ENCODE assay signal across 7 cellular contexts in the genomic region with DNA sequence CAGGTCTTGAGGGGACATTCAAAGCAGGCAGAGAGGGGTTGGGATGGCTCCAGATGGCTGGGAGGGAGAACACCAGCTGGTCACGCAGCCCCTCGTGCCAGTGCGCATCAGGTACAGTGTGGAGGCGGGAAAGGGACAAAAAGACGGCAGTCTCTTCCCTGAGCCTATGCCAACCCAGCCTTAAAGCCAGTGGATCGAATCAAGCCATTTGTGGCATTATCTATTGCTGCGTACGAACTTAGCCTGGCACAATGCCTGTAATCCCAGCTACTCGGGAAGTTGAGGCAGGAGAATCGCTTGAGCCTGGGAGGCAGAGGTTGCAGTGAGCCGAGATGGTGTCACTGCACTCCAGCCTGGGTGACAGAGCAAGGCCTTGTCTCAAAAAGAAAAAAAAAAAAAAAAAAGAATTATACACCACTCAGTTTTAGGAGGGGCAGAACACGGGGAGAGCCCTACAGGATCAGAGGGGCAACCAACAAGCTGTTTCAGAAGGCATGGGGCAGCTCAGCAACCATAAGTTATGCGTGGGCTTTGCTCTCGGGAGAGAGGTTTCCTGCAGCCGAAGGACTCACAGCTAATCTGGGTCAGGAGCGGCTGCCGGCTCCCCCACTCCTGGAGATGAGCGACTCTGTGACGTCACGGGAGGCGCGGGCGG. TPM values are rescaled to one million over a fixed set of nuclear protein-coding genes. Genes with fewer than 3 reads are reported as not detected.
DNase-seq lines count a peak whose midpoint lies in the region; ATAC-seq and TF ChIP-seq lines count a peak whose summit lies in the region.

No MANE protein-coding gene starts in this region.

- H4K20me1 ChIP-seq in SU-DHL-6 (ENCODE audit: low read depth, low read length) = peaks cover 5% of the 10 kb centered on the region; the same call in 1 of the 2 replicates

- in situ Hi-C loops in astrocyte of the spinal cord (cut with HindIII; ENCODE audit: low sequenced_read_pairs) = no loop called here

- H3K27ac ChIP-seq in SU-DHL-6 (ENCODE audit: low read depth, low read length) (peak overlapping the region; percentile 74), sigmoid colon (peak overlapping the region; percentile 94 to 98 (median 95))

- peaks cover 0 to 28% (median 22%) of the 10 kb centered on the region in 4 donors for H3K4me1 ChIP-seq in sigmoid colon

- H3K9ac ChIP-seq in SU-DHL-6 (ENCODE audit: low read length) = peak overlapping the region; percentile 85

- TF ChIP-seq EP300 in sigmoid colon (IDR thresholded peaks at IDR 0.05) = no peak

- peak overlapping the region; percentile 57 for H2AFZ ChIP-seq in SU-DHL-6 (ENCODE audit: low read depth, low read length, severe bottlenecking)

- no peaks in the 10 kb centered on the region for H3F3A ChIP-seq in SU-DHL-6 (ENCODE audit: insufficient read depth)

- intact Hi-C loops in sigmoid colon (cut with DNase I) = loop anchor here (2.0 to 5.0 kb wide), 2 partner anchors 226 to 319 kb away; a partner anchor contains a TSS

- 20 to 29% methylated on average over 23 of the region's 23 CpGs for WGBS in sigmoid colon, 2 donors

- peaks cover 41% of the 10 kb centered on the region for H3K79me2 ChIP-seq in SU-DHL-6 (ENCODE audit: insufficient read depth, low read length)

- TF ChIP-seq POLR2A in sigmoid colon (IDR thresholded peaks at IDR 0.05) = no peak

- no peaks in the 10 kb centered on the region for H3K9me2 ChIP-seq in SU-DHL-6 (replicated peaks; ENCODE audit: insufficient read depth, low read length)

- DNase-seq in GM12864 (ENCODE audit: low read depth) = peak; percentile 56
- peak; percentile 95 for DNase-seq in HT-29 (ENCODE audit: low spot score)
- peak; percentile 94 for DNase-seq in astrocyte of the spinal cord (ENCODE audit: low read depth, low spot score)
- peak; percentile 38 for DNase-seq in iPS DF 4.7 (ENCODE audit: extremely low read depth, low spot score)
- DNase-seq in sigmoid colon = peak; percentile 98

- TF ChIP-seq CTCF in GM12864 (IDR thresholded peaks at IDR 0.05; ENCODE audit: low read depth, low read length, missing control alignments) = no peak
- no peak for TF ChIP-seq CTCF in SU-DHL-6 (IDR thresholded peaks at IDR 0.05; ENCODE audit: insufficient read depth, low read length, poor library complexity, severe bottlenecking)
- no peak for TF ChIP-seq CTCF in astrocyte of the spinal cord (IDR thresholded peaks at IDR 0.05; ENCODE audit: low read depth, low read length)
- no peak for TF ChIP-seq CTCF in sigmoid colon (IDR thresholded peaks at IDR 0.05)

- no peak for ATAC-seq in HG02973 (IDR thresholded peaks at IDR 0.05; ENCODE audit: unreplicated experiment)

- H3K27me3 ChIP-seq in SU-DHL-6 (ENCODE audit: low read length) = no peaks in the 10 kb centered on the region
- H3K27me3 ChIP-seq in sigmoid colon = no peaks in the 10 kb centered on the region

- H3K36me3 ChIP-seq in SU-DHL-6 (ENCODE audit: low read length) (0 out of 2 replicates have a peak, but pooled peaks cover 3% of the 10 kb centered on the region), sigmoid colon (peaks cover 0 to 23% (median 3%) of the 10 kb centered on the region in 4 donors)

- H3K9me3 ChIP-seq in SU-DHL-6 (ENCODE audit: insufficient read depth, low read length) (no peaks in the 10 kb centered on the region), sigmoid colon (no peaks in the 10 kb centered on the region)

- H3K4me3 ChIP-seq in GM12864 (ENCODE audit: low read depth, low read length) (peak overlapping the region; percentile 94), SU-DHL-6 (ENCODE audit: insufficient read depth, low read length, poor library complexity, severe bottlenecking) (peak overlapping the region; percentile 57), astrocyte of the spinal cord (ENCODE audit: low read depth, low read length) (peak overlapping the region; percentile 86), sigmoid colon (peak overlapping the region; percentile 71 to 93 (median 87))

- peak overlapping the region; percentile 59 for H3K4me2 ChIP-seq in SU-DHL-6 (ENCODE audit: low read depth, low read length, poor library complexity, severe bottlenecking)

RNA-seq across cellular contexts. Expression of a gene that starts 0.4 kb away (rescaled TPM):
- total RNA-seq in HT-29 (2014; rRNA removed; shearing (Covaris generic)) = 328 and 378 TPM in 2 replicates
- 100 to 1,000 TPM; 170 to 377 (median 267) TPM for total RNA-seq in sigmoid colon
- 100 to 1,000 TPM; 397 to 979 (median 712) TPM for polyA plus RNA-seq in sigmoid colon

RNA-seq across cellular contexts. Expression of a gene that starts 23.4 kb away (rescaled TPM):
- 37.3 and 43.5 TPM in 2 replicates for total RNA-seq in HT-29 (2014; rRNA removed; shearing (Covaris generic))
- total RNA-seq in sigmoid colon = 10 to 100 TPM; 20.1 to 22.1 (median 20.8) TPM
- polyA plus RNA-seq in sigmoid colon = 10 to 100 TPM; 14.8 to 24.0 (median 15.6) TPM

RNA-seq across cellular contexts. Expression of a gene that starts 55.5 kb away (rescaled TPM):
- not detected in 2 replicates for total RNA-seq in HT-29 (2014; rRNA removed; shearing (Covaris generic))
- 10 to 100 TPM in 3 of 4 donors, 1 to 10 TPM in 1; 7.6 to 38.8 (median 13.6) TPM for total RNA-seq in sigmoid colon
- 10 to 100 TPM in 1 of 3 donors, 1 to 10 TPM in 2; 6.2 to 22.2 (median 7.2) TPM for polyA plus RNA-seq in sigmoid colon

Comparison
In these comparisons a context has a peak if more than half of its experiments do, and no peak if none do; other contexts are left out.
1. DNase-seq: peak in every context shown above with its lines; median percentile 98 in sigmoid colon; 95 in HT-29; 94 in astrocyte of the spinal cord; 56 in GM12864; 38 in iPS DF 4.7.